In the genomic region with DNA sequence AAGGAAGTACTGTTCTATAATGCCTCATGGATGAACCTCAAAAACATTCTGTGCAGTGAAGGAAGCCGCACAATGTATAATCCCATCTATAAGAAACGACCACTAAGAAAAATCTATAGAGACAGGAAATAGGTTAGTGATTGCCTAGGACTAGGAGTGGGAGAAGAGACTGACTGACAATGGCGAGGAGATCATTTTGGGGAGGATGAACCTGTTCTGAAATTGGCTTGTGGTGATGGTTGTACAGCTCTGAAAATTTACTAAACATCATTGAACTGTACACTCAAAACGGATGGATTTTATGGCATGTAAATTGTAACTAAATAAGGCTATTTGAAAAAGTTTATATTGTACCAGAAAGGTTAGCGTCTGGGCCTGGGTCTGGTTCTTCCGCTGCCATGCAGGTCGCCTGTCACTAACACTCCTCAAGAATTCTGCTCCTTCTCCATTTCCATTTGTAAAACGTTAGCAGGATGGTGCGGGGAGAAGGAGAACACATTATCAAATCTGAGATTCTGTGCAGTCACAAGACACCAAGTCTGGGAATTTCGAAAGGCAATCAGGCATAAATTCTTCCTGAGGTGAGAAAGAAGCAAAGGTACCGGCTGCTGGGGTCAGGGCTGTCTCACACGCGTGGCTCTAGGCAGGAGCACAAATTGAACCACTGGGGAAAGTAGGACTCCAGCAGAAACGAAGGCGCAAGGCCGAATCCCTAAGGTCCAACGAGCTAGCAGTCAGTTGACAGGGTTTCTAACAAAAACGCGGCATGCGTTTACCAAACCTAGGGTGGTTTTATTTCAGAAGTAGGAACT, we compare ENCODE assay signal across 1 cellular context.
TF ChIP-seq lines count a peak whose summit lies in the region.

No MANE protein-coding gene starts in this region.

TF ChIP-seq in HepG2, 621 proteins besides CTCF, POLR2A, EP300 and RAD21 (continues in another document):
- TF ChIP-seq, protein P1, sequence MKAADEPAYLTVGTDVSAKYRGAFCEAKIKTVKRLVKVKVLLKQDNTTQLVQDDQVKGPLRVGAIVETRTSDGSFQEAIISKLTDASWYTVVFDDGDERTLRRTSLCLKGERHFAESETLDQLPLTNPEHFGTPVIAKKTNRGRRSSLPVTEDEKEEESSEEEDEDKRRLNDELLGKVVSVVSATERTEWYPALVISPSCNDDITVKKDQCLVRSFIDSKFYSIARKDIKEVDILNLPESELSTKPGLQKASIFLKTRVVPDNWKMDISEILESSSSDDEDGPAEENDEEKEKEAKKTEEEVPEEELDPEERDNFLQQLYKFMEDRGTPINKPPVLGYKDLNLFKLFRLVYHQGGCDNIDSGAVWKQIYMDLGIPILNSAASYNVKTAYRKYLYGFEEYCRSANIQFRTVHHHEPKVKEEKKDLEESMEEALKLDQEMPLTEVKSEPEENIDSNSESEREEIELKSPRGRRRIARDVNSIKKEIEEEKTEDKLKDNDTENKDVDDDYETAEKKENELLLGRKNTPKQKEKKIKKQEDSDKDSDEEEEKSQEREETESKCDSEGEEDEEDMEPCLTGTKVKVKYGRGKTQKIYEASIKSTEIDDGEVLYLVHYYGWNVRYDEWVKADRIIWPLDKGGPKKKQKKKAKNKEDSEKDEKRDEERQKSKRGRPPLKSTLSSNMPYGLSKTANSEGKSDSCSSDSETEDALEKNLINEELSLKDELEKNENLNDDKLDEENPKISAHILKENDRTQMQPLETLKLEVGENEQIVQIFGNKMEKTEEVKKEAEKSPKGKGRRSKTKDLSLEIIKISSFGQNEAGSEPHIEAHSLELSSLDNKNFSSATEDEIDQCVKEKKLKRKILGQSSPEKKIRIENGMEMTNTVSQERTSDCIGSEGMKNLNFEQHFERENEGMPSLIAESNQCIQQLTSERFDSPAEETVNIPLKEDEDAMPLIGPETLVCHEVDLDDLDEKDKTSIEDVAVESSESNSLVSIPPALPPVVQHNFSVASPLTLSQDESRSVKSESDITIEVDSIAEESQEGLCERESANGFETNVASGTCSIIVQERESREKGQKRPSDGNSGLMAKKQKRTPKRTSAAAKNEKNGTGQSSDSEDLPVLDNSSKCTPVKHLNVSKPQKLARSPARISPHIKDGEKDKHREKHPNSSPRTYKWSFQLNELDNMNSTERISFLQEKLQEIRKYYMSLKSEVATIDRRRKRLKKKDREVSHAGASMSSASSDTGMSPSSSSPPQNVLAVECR (CRISPR knock-in tag; IDR thresholded peaks at IDR 0.05; ENCODE audit: borderline replicate concordance) = no peak
- TF ChIP-seq FOXJ3 (CRISPR knock-in tag; IDR thresholded peaks at IDR 0.05; ENCODE audit: borderline replicate concordance) (peak; percentile 38; the same call in 1 of the 2 replicates), ZFP62 (CRISPR knock-in tag; IDR thresholded peaks at IDR 0.05) (no peak), ZNF720 (CRISPR knock-in tag; IDR thresholded peaks at IDR 0.05) (no peak), MIER3 (CRISPR knock-in tag; IDR thresholded peaks at IDR 0.05; ENCODE audit: borderline replicate concordance) (no peak), SMAD9 (CRISPR knock-in tag; IDR thresholded peaks at IDR 0.05) (peak; percentile 15; the same call in 1 of the 2 replicates), ZNF446 (CRISPR knock-in tag; IDR thresholded peaks at IDR 0.05) (0 out of 2 replicates have a peak, but pooled peaks have one; percentile 28), JUN (CRISPR knock-in tag; IDR thresholded peaks at IDR 0.05) (no peak), NFYC (CRISPR knock-in tag; IDR thresholded peaks at IDR 0.05) (no peak), ZNF143 (CRISPR knock-in tag; IDR thresholded peaks at IDR 0.05) (no peak), KLF16 (CRISPR knock-in tag; IDR thresholded peaks at IDR 0.05) (peak in 1 of 2 experiments; percentile 85; a peak in 1 of 4 replicates), GPN1 (CRISPR knock-in tag; IDR thresholded peaks at IDR 0.05; ENCODE audit: borderline replicate concordance) (no peak), NR2C2 (CRISPR knock-in tag; IDR thresholded peaks at IDR 0.05; ENCODE audit: borderline replicate concordance) (no peak), NFKBIZ (CRISPR knock-in tag; IDR thresholded peaks at IDR 0.05) (no peak), ELF1 (CRISPR knock-in tag; IDR thresholded peaks at IDR 0.05) (0 out of 2 replicates have a peak, but pooled peaks have one; percentile 9), ZNF20 (CRISPR knock-in tag; IDR thresholded peaks at IDR 0.05) (0 out of 2 replicates have a peak, but pooled peaks have one; percentile 17), ARNT (IDR thresholded peaks at IDR 0.05) (no peak), EZH2 (conservative IDR thresholded peaks at IDR 0.05; ENCODE audit: low read depth, low read length) (peak; percentile 55), MAFF (IDR thresholded peaks at IDR 0.05; ENCODE audit: low read depth, low read length) (no peak), ZNF333 (CRISPR knock-in tag; IDR thresholded peaks at IDR 0.05; ENCODE audit: borderline replicate concordance) (0 out of 2 replicates have a peak, but pooled peaks have one; percentile 15), HOXA5 (CRISPR knock-in tag; IDR thresholded peaks at IDR 0.05) (no peak), ZNF83 (CRISPR knock-in tag; IDR thresholded peaks at IDR 0.05; ENCODE audit: borderline replicate concordance) (0 out of 2 replicates have a peak, but pooled peaks have one; percentile 41), ZNF205 (CRISPR knock-in tag; IDR thresholded peaks at IDR 0.05) (0 out of 2 replicates have a peak, but pooled peaks have one; percentile 21), SAP130 (CRISPR knock-in tag; IDR thresholded peaks at IDR 0.05; ENCODE audit: low read depth) (no peak), ZMYM2 (CRISPR knock-in tag; IDR thresholded peaks at IDR 0.05) (0 out of 2 replicates have a peak, but pooled peaks have one; percentile 47), RBM39 (IDR thresholded peaks at IDR 0.05; ENCODE audit: low read depth, low read length, poor library complexity, severe bottlenecking) (no peak), GFI1 (CRISPR knock-in tag; IDR thresholded peaks at IDR 0.05; ENCODE audit: borderline replicate concordance) (no peak), ZMYM4 (CRISPR knock-in tag; IDR thresholded peaks at IDR 0.05) (no peak), SKI (IDR thresholded peaks at IDR 0.05; ENCODE audit: partially characterized antibody) (no peak), ZNF781 (CRISPR knock-in tag; IDR thresholded peaks at IDR 0.05; ENCODE audit: borderline replicate concordance, not compliant biosample characterization) (peak; percentile 60), POLR2AphosphoS2 (IDR thresholded peaks at IDR 0.05; ENCODE audit: low read depth, low read length) (no peak), ZNF230 (CRISPR knock-in tag; IDR thresholded peaks at IDR 0.05) (no peak), PRPF4 (IDR thresholded peaks at IDR 0.05; ENCODE audit: low read depth, low read length, poor library complexity, severe bottlenecking) (no peak), CCAR2 (optimal IDR thresholded peaks at IDR 0.05; ENCODE audit: low read depth, low read length) (no peak), ZNF44 (CRISPR knock-in tag; IDR thresholded peaks at IDR 0.05) (0 out of 2 replicates have a peak, but pooled peaks have one; percentile 51), ZNF136 (CRISPR knock-in tag; IDR thresholded peaks at IDR 0.05; ENCODE audit: low read depth) (no peak), ZFX (CRISPR knock-in tag; IDR thresholded peaks at IDR 0.05; ENCODE audit: low read depth) (no peak), FOXC1 (CRISPR knock-in tag; IDR thresholded peaks at IDR 0.05; ENCODE audit: borderline replicate concordance) (peak; percentile 31; the same call in 1 of the 2 replicates), ZNF3 (CRISPR knock-in tag; IDR thresholded peaks at IDR 0.05) (no peak), NKX3-1 (CRISPR knock-in tag; IDR thresholded peaks at IDR 0.05) (no peak), SMAD3 (CRISPR knock-in tag; IDR thresholded peaks at IDR 0.05) (no peak)
- TF ChIP-seq, protein P2, sequence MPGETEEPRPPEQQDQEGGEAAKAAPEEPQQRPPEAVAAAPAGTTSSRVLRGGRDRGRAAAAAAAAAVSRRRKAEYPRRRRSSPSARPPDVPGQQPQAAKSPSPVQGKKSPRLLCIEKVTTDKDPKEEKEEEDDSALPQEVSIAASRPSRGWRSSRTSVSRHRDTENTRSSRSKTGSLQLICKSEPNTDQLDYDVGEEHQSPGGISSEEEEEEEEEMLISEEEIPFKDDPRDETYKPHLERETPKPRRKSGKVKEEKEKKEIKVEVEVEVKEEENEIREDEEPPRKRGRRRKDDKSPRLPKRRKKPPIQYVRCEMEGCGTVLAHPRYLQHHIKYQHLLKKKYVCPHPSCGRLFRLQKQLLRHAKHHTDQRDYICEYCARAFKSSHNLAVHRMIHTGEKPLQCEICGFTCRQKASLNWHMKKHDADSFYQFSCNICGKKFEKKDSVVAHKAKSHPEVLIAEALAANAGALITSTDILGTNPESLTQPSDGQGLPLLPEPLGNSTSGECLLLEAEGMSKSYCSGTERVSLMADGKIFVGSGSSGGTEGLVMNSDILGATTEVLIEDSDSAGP (CRISPR knock-in tag; IDR thresholded peaks at IDR 0.05; ENCODE audit: borderline replicate concordance) = no peak
- TF ChIP-seq, protein P3, sequence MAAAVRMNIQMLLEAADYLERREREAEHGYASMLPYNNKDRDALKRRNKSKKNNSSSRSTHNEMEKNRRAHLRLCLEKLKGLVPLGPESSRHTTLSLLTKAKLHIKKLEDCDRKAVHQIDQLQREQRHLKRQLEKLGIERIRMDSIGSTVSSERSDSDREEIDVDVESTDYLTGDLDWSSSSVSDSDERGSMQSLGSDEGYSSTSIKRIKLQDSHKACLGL (CRISPR knock-in tag; IDR thresholded peaks at IDR 0.05) = no peak
- TF ChIP-seq, protein P4, sequence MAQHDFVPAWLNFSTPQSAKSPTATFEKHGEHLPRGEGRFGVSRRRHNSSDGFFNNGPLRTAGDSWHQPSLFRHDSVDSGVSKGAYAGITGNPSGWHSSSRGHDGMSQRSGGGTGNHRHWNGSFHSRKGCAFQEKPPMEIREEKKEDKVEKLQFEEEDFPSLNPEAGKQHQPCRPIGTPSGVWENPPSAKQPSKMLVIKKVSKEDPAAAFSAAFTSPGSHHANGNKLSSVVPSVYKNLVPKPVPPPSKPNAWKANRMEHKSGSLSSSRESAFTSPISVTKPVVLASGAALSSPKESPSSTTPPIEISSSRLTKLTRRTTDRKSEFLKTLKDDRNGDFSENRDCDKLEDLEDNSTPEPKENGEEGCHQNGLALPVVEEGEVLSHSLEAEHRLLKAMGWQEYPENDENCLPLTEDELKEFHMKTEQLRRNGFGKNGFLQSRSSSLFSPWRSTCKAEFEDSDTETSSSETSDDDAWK (CRISPR knock-in tag; IDR thresholded peaks at IDR 0.05) = no peak
- TF ChIP-seq, protein P5, sequence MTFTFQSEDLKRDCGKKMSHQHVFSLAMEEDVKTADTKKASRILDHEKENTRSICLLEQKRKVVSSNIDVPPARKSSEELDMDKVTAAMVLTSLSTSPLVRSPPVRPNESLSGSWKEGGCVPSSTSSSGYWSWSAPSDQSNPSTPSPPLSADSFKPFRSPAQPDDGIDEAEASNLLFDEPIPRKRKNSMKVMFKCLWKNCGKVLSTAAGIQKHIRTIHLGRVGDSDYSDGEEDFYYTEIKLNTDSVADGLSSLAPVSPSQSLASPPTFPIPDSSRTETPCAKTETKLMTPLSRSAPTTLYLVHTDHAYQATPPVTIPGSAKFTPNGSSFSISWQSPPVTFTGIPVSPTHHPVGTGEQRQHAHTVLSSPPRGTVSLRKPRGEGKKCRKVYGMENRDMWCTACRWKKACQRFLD (CRISPR knock-in tag; IDR thresholded peaks at IDR 0.05; ENCODE audit: borderline replicate concordance) = no peak
- TF ChIP-seq, protein P6, sequence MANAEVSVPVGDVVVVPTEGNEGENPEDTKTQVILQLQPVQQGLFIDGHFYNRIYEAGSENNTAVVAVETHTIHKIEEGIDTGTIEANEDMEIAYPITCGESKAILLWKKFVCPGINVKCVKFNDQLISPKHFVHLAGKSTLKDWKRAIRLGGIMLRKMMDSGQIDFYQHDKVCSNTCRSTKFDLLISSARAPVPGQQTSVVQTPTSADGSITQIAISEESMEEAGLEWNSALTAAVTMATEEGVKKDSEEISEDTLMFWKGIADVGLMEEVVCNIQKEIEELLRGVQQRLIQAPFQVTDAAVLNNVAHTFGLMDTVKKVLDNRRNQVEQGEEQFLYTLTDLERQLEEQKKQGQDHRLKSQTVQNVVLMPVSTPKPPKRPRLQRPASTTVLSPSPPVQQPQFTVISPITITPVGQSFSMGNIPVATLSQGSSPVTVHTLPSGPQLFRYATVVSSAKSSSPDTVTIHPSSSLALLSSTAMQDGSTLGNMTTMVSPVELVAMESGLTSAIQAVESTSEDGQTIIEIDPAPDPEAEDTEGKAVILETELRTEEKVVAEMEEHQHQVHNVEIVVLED (CRISPR knock-in tag; IDR thresholded peaks at IDR 0.05; ENCODE audit: borderline replicate concordance) = no peak; the same call in 1 of the 2 replicates
- TF ChIP-seq, protein P7, sequence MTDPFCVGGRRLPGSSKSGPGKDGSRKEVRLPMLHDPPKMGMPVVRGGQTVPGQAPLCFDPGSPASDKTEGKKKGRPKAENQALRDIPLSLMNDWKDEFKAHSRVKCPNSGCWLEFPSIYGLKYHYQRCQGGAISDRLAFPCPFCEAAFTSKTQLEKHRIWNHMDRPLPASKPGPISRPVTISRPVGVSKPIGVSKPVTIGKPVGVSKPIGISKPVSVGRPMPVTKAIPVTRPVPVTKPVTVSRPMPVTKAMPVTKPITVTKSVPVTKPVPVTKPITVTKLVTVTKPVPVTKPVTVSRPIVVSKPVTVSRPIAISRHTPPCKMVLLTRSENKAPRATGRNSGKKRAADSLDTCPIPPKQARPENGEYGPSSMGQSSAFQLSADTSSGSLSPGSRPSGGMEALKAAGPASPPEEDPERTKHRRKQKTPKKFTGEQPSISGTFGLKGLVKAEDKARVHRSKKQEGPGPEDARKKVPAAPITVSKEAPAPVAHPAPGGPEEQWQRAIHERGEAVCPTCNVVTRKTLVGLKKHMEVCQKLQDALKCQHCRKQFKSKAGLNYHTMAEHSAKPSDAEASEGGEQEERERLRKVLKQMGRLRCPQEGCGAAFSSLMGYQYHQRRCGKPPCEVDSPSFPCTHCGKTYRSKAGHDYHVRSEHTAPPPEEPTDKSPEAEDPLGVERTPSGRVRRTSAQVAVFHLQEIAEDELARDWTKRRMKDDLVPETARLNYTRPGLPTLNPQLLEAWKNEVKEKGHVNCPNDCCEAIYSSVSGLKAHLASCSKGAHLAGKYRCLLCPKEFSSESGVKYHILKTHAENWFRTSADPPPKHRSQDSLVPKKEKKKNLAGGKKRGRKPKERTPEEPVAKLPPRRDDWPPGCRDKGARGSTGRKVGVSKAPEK (CRISPR knock-in tag; IDR thresholded peaks at IDR 0.05; ENCODE audit: borderline replicate concordance) = peak; percentile 21; the same call in 1 of the 2 replicates
- TF ChIP-seq, protein P8, sequence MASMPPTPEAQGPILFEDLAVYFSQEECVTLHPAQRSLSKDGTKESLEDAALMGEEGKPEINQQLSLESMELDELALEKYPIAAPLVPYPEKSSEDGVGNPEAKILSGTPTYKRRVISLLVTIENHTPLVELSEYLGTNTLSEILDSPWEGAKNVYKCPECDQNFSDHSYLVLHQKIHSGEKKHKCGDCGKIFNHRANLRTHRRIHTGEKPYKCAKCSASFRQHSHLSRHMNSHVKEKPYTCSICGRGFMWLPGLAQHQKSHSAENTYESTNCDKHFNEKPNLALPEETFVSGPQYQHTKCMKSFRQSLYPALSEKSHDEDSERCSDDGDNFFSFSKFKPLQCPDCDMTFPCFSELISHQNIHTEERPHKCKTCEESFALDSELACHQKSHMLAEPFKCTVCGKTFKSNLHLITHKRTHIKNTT (CRISPR knock-in tag; IDR thresholded peaks at IDR 0.05) = no peak
